19 cellular contexts compared by ENCODE assay signal in the genomic region with DNA sequence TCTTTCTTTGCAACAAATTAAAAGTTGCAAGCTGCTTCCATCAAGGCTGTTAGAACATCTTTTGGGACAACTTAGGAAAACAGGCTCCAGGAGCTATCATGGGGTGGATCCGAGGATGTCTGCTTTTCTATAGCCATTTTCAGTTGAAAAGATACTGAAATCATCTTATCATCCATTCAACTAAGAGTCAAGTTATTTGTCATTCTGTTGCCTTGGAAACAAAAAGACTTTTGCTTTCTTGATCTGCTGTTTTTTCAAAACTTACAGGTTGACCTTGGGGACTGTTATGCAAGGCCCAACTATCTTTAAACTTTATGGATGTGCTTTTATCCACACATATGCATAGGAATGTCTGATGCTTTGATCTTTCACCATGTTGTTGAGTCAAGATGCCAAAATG.
"Had no signal": no experiment of that assay in that cellular context is flagged by ENCODE, and none has a peak within 500 bp of the region (broad histone marks: within the 10 kb centered on the region; RNA-seq: fewer than 3 reads in every experiment).

No MANE protein-coding gene starts in this region.

- DNase-seq: Karpas-422, KG1, MG63, NCI-H1092, NCI-H1105 treated with DMSO at 0.1 percent for 48 hours, NCI-H1417 treated with DMSO at 0.1 percent for 48 hours, NCI-H146, NCI-H1694 treated with DMSO at 0.1 percent for 48 hours, NCI-H1930, NCI-H2081 treated with DMSO at 0.1 percent for 48 hours, NCI-H2227 treated with DMSO at 0.1 percent for 48 hours, NCI-H526 treated with DMSO at 0.1 percent for 48 hours, NCI-H748 treated with DMSO at 0.1 percent for 48 hours, Right ventricle myocardium superior, RPMI8226, SIG-M5 had no signal

- H3K27ac ChIP-seq: HL-60, SJSA1, SK-N-MC had no signal
